In the genomic region with DNA sequence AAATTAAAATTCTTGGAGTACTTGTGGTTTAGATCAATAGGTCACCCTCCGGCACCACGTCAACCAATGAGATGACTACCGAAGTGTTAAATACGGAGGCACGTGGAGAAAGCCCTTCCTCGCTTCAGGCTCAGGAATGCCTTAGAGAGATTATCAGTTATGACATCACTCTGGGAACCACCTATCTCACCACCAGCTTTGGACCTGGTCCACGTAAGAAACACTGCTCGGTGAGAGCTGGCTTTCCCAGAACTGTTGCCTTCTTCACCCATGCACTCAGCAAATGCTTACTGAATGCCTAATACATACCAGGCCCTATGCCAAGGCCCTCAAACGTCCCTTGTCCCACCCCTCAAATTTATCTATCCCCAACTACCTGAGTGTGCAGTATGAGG, we compare ENCODE assay signal across 11 cellular contexts.
DNase-seq lines count a peak whose midpoint lies in the region; ATAC-seq and TF ChIP-seq lines count a peak whose summit lies in the region.
"Had no signal": no experiment of that assay in that cellular context is flagged by ENCODE, and none has a peak within 500 bp of the region (broad histone marks: within the 10 kb centered on the region; RNA-seq: fewer than 3 reads in every experiment).

No MANE protein-coding gene starts in this region.

- H3K27me3 Mint-ChIP-seq in activated naive CD8-positive, alpha-beta T cell: no peaks in the 10 kb centered on the region
- H3K27me3 Mint-ChIP-seq in activated naive CD8-positive, alpha-beta T cell treated with anti-CD3 and anti-CD28 coated beads for 36 hours: no peaks in the 10 kb centered on the region
- H3K27me3 Mint-ChIP-seq in chondrocyte (ENCODE audit: low read depth): no peaks in the 10 kb centered on the region
- no peaks in the 10 kb centered on the region for H3K27me3 Mint-ChIP-seq in nephron (ENCODE audit: low read depth)
- H3K27me3 Mint-ChIP-seq: central memory CD8-positive, alpha-beta T cell had no signal

- no peaks in the 10 kb centered on the region for H3K27me3 ChIP-seq in upper lobe of right lung

- no peak for DNase-seq in activated naive CD8-positive, alpha-beta T cell treated with anti-CD3 and anti-CD28 coated beads for 36 hours
- DNase-seq in chondrocyte (ENCODE audit: low spot score) (no peak), upper lobe of right lung (no peak), GM10266 (ENCODE audit: extremely low spot score) (no peak)

- peaks cover 43% of the 10 kb centered on the region for H3K4me1 ChIP-seq in upper lobe of right lung

- H3K36me3 ChIP-seq in upper lobe of right lung: no peaks in the 10 kb centered on the region

- intact Hi-C loops in upper lobe of right lung (cut with DNase I): no loop called here

- H3K4me1 Mint-ChIP-seq in activated naive CD8-positive, alpha-beta T cell (ENCODE audit: low read depth): peaks cover 26% of the 10 kb centered on the region
- H3K4me1 Mint-ChIP-seq in activated naive CD8-positive, alpha-beta T cell treated with anti-CD3 and anti-CD28 coated beads for 36 hours: peaks cover 44% of the 10 kb centered on the region
- H3K4me1 Mint-ChIP-seq in chondrocyte (ENCODE audit: low read depth): peaks cover 43% of the 10 kb centered on the region
- H3K4me1 Mint-ChIP-seq in nephron: peaks cover 77% of the 10 kb centered on the region
- H3K4me1 Mint-ChIP-seq: H9 had no signal

- H3K9me3 ChIP-seq in upper lobe of right lung: no peaks in the 10 kb centered on the region

- H3K4me3 ChIP-seq in upper lobe of right lung: no peak overlapping the region
- H3K4me3 ChIP-seq: K562 had no signal

- ATAC-seq in upper lobe of right lung: peak; percentile 45
- no peak for ATAC-seq in GM18498 (IDR thresholded peaks at IDR 0.05; ENCODE audit: unreplicated experiment)
- no peak for ATAC-seq in GM18907 (IDR thresholded peaks at IDR 0.05; ENCODE audit: unreplicated experiment)
- ATAC-seq: K562 had no signal

- H3K27ac Mint-ChIP-seq in activated naive CD8-positive, alpha-beta T cell: peak overlapping the region; percentile 46
- no peak overlapping the region for H3K27ac Mint-ChIP-seq in activated naive CD8-positive, alpha-beta T cell treated with anti-CD3 and anti-CD28 coated beads for 36 hours
- H3K27ac Mint-ChIP-seq in chondrocyte (ENCODE audit: unreplicated experiment) (peak overlapping the region; percentile 23), nephron (peak overlapping the region; percentile 80 to 97 (median 83))

- TF ChIP-seq CTCF in chondrocyte (IDR thresholded peaks at IDR 0.05) (no peak), nephron (IDR thresholded peaks at IDR 0.05; ENCODE audit: unreplicated experiment in 3 of 3) (no peak), upper lobe of right lung (IDR thresholded peaks at IDR 0.05) (no peak), GM10266 (IDR thresholded peaks at IDR 0.05; ENCODE audit: control insufficient read depth, insufficient read depth, low read depth, missing control alignments) (no peak)

- no peaks in the 10 kb centered on the region for H3K9me3 Mint-ChIP-seq in activated naive CD8-positive, alpha-beta T cell (ENCODE audit: low read depth)
- H3K9me3 Mint-ChIP-seq in activated naive CD8-positive, alpha-beta T cell treated with anti-CD3 and anti-CD28 coated beads for 36 hours: no peaks in the 10 kb centered on the region
- H3K9me3 Mint-ChIP-seq in chondrocyte (ENCODE audit: low read depth) (no peaks in the 10 kb centered on the region), nephron (no peaks in the 10 kb centered on the region)
- H3K9me3 Mint-ChIP-seq: central memory CD8-positive, alpha-beta T cell; H9 had no signal

- H3K4me3 Mint-ChIP-seq in activated naive CD8-positive, alpha-beta T cell: no peak overlapping the region
- H3K4me3 Mint-ChIP-seq in activated naive CD8-positive, alpha-beta T cell treated with anti-CD3 and anti-CD28 coated beads for 36 hours: no peak overlapping the region
- no peak overlapping the region for H3K4me3 Mint-ChIP-seq in chondrocyte (ENCODE audit: unreplicated experiment)
- H3K4me3 Mint-ChIP-seq in nephron: no peak overlapping the region
- H3K4me3 Mint-ChIP-seq: central memory CD8-positive, alpha-beta T cell; H9 had no signal

- H3K27ac ChIP-seq in upper lobe of right lung: peak overlapping the region; percentile 66

- peaks cover 2% of the 10 kb centered on the region for H3K36me3 Mint-ChIP-seq in activated naive CD8-positive, alpha-beta T cell
- H3K36me3 Mint-ChIP-seq in activated naive CD8-positive, alpha-beta T cell treated with anti-CD3 and anti-CD28 coated beads for 36 hours: peaks cover 19% of the 10 kb centered on the region
- peaks cover 5% of the 10 kb centered on the region for H3K36me3 Mint-ChIP-seq in chondrocyte (ENCODE audit: low read depth)
- H3K36me3 Mint-ChIP-seq in nephron (ENCODE audit: low read depth): peaks cover 40% of the 10 kb centered on the region
